Comparison of ENCODE assay signal across 8 cellular contexts in genomic region chr3:99842826-99843589, GRCh38. TPM values are rescaled to one million over a fixed set of nuclear protein-coding genes. Genes with fewer than 3 reads are reported as not detected.
A peak's percentile ranks its signal among the peaks of the same experiment; 100 is the strongest.
DNase-seq lines count a peak whose midpoint lies in the region; ATAC-seq and TF ChIP-seq lines count a peak whose summit lies in the region.

No MANE protein-coding gene starts in this region.

- H4K20me1 ChIP-seq in mammary epithelial cell (ENCODE audit: insufficient read depth, low read length) = no peaks in the 10 kb centered on the region

- peaks cover 2% of the 10 kb centered on the region in 2 donors for H3K4me1 Mint-ChIP-seq in effector memory CD8-positive, alpha-beta T cell (ENCODE audit: low read depth in 2 of 2)

- H3K4me1 ChIP-seq in mammary epithelial cell (ENCODE audit: insufficient read depth, low read length) (peaks cover 5% of the 10 kb centered on the region), tibial artery (peaks cover 0 to 53% (median 40%) of the 10 kb centered on the region in 4 donors)

- H3K79me2 ChIP-seq in mammary epithelial cell (ENCODE audit: insufficient read depth, low read length) = peaks cover 50% of the 10 kb centered on the region

- H3K9me3 Mint-ChIP-seq in effector memory CD8-positive, alpha-beta T cell = no peaks in the 10 kb centered on the region

- H3K4me3 Mint-ChIP-seq in effector memory CD8-positive, alpha-beta T cell = no peak overlapping the region

- no peaks in the 10 kb centered on the region for H3K36me3 Mint-ChIP-seq in effector memory CD8-positive, alpha-beta T cell (ENCODE audit: insufficient read depth)

- no peaks in the 10 kb centered on the region for H3K9me3 ChIP-seq in mammary epithelial cell (replicated peaks; ENCODE audit: insufficient read depth, low read length)
- H3K9me3 ChIP-seq in tibial artery = no peaks in the 10 kb centered on the region

- no peak overlapping the region for H3K9ac ChIP-seq in mammary epithelial cell (ENCODE audit: insufficient read depth, low read length)

- no peaks in the 10 kb centered on the region for H3K27me3 Mint-ChIP-seq in effector memory CD8-positive, alpha-beta T cell

- H3K4me3 ChIP-seq in mammary epithelial cell (replicated peaks in 1 of 3; ENCODE audit: insufficient read depth in 1 of 3, low read depth in 2 of 3, low read length in 3 of 3) = no peak overlapping the region
- H3K4me3 ChIP-seq in tibial artery = peak overlapping the region in 1 of 2 donors; percentile 15

- in situ Hi-C loops in mammary epithelial cell (cut with MboI; ENCODE audit: low sequenced_read_pairs in 2 of 2) = no loop called here

- TF ChIP-seq CTCF in mammary epithelial cell (conservative IDR thresholded peaks at IDR 0.05 in 1 of 2, IDR thresholded peaks at IDR 0.05 in 1 of 2; ENCODE audit: extremely low read depth in 1 of 2, insufficient read depth in 1 of 2, low read depth in 1 of 2, low read length in 2 of 2) = peak; percentile 68 to 74
- peak; percentile 70 to 82 for TF ChIP-seq CTCF in tibial artery (IDR thresholded peaks at IDR 0.05)

- dilution Hi-C loops in mammary epithelial cell (cut with HindIII; ENCODE audit: low sequenced_read_pairs) = no loop called here

- no peak overlapping the region for H3K27ac Mint-ChIP-seq in effector memory CD8-positive, alpha-beta T cell

- peak; percentile 30 for DNase-seq in GM04504 (ENCODE audit: low read depth)
- peak; percentile 18 to 52 for DNase-seq in NCI-H446 (lab: John Stamatoyannopoulos, UW)
- peak; percentile 40 for DNase-seq in mammary epithelial cell
- DNase-seq in left lobe of liver (ENCODE audit: low spot score) = no peak
- no peak for DNase-seq in tibial artery
- DNase-seq in effector memory CD8-positive, alpha-beta T cell = no peak
- DNase-seq in GOT3 (lab: John Stamatoyannopoulos, UW) = no peak

- H3K4me2 ChIP-seq in mammary epithelial cell (ENCODE audit: insufficient read depth, low read depth, low read length) = no peak overlapping the region

- H3K27me3 ChIP-seq in mammary epithelial cell (ENCODE audit: insufficient read depth, low read length) (no peaks in the 10 kb centered on the region), tibial artery (no peaks in the 10 kb centered on the region)

- ATAC-seq in HG02610 (IDR thresholded peaks at IDR 0.05; ENCODE audit: unreplicated experiment) (peak; percentile 47), left lobe of liver (peak; percentile 90)
- ATAC-seq in effector memory CD8-positive, alpha-beta T cell (replicated peaks) = no peak

- intact Hi-C loops in mammary epithelial cell (cut with micrococcal nuclease) = loop anchor here (1.0 to 5.0 kb wide), 4 partner anchors 84 to 411 kb away; no protein-coding TSS in a partner anchor
- intact Hi-C loops in tibial artery (cut with DNase I; ENCODE audit: low total_unique reads) = loop anchor here (5.0 to 10.0 kb wide), 3 partner anchors 212 to 409 kb away; no protein-coding TSS in a partner anchor

- H2AFZ ChIP-seq in mammary epithelial cell (ENCODE audit: low read depth, low read length) = no peak overlapping the region

- no peaks in the 10 kb centered on the region for H3K36me3 ChIP-seq in mammary epithelial cell (ENCODE audit: insufficient read depth, low read length)
- peaks cover 0 to 8% (median 0%) of the 10 kb centered on the region in 3 donors for H3K36me3 ChIP-seq in tibial artery

- WGBS in mammary epithelial cell (ENCODE audit: low coverage, missing lambda C conversion rate) = 50% methylated on average over 2 of the region's 2 CpGs

- H3K27ac ChIP-seq in mammary epithelial cell (ENCODE audit: insufficient read depth, low read depth, low read length) (peak overlapping the region; percentile 17), tibial artery (peak overlapping the region; percentile 72)

- BruUV-seq in mammary epithelial cell (replicated peaks; lab: Mats Ljungman, UMichigan) = no TSS peak

- CTCF ChIA-PET in mammary epithelial cell (lab: Charles Lee; ENCODE audit: low non-redundant PET) = interaction anchor here (0.6 to 1.0 kb wide), 11 partner anchors 11 to 758 kb away, joined by 3 to 13 read pairs (median 4); partner anchors contain the start of gene TBC1D23

RNA-seq across cellular contexts. Expression of gene CMSS1, which starts 25.3 kb away (rescaled TPM):
- total RNA-seq in mammary epithelial cell (10 to 100 TPM; 20.8 to 55.3 TPM), left lobe of liver (9.7 TPM)
- polyA plus RNA-seq in mammary epithelial cell = 24.7 TPM
- 0.67 TPM for polyA minus RNA-seq in mammary epithelial cell

Comparison
In these comparisons a context has a peak if more than half of its experiments do, and no peak if none do; other contexts are left out.
1. DNase-seq: peak in GM04504 (single experiment), NCI-H446 (2 of 2) and mammary epithelial cell (single experiment); none in left lobe of liver (single experiment), tibial artery (0 of 2), effector memory CD8-positive, alpha-beta T cell (0 of 3) and GOT3 (single experiment).